5 cellular contexts compared by ENCODE assay signal in genomic region chr6:121599331-121599730, GRCh38.
DNase-seq lines count a peak whose midpoint lies in the region; ATAC-seq, FAIRE-seq and TF ChIP-seq lines count a peak whose summit lies in the region.
"Not testable (repeated sequence)": the region's sequence is repeated elsewhere in the genome, so short reads cannot be mapped to it uniquely, and the experiment has no call there.

No MANE protein-coding gene starts in this region.

- TF ChIP-seq RAD21 in HCT116 (IDR thresholded peaks at IDR 0.05; ENCODE audit: low read depth) = not testable (repeated sequence)

- H3K4me3 ChIP-seq in HCT116 (replicated peaks in 1 of 2; ENCODE audit: low read depth in 1 of 2, low read length in 2 of 2); mammary epithelial cell (replicated peaks in 1 of 3; ENCODE audit: insufficient read depth in 1 of 3, low read depth in 2 of 3, low read length in 3 of 3); smooth muscle cell: not testable (repeated sequence)
- peak overlapping the region in 1 of 3 experiments; percentile 20 for H3K4me3 ChIP-seq in keratinocyte (ENCODE audit: control insufficient read depth in 2 of 3, extremely low read depth in 1 of 3, insufficient read depth in 2 of 3, low read depth in 1 of 3, low read length in 3 of 3)

- dilution Hi-C loops in mammary epithelial cell (cut with HindIII; ENCODE audit: low sequenced_read_pairs); keratinocyte (cut with MboI; ENCODE audit: extremely low pct_ligation_motif_present, low sequenced_read_pairs): not testable (repeated sequence)

- not testable (repeated sequence) for H3K36me3 ChIP-seq in HCT116 (ENCODE audit: control insufficient read depth in 1 of 2, insufficient read depth in 2 of 2, low read length in 2 of 2); mammary epithelial cell (ENCODE audit: insufficient read depth, low read length); keratinocyte (ENCODE audit: control insufficient read depth in 2 of 2, extremely low read depth in 1 of 2, insufficient read depth in 2 of 2, low read length in 2 of 2); smooth muscle cell (ENCODE audit: low read depth)

- TF ChIP-seq POLR2A in HCT116 (IDR thresholded peaks at IDR 0.05; ENCODE audit: borderline replicate concordance, extremely low read depth, insufficient read depth, insufficient read length) = not testable (repeated sequence)

- in situ Hi-C loops in mammary epithelial cell (cut with MboI; ENCODE audit: low sequenced_read_pairs in 2 of 2) = not testable (repeated sequence)

- H3K27me3 ChIP-seq in HCT116 (ENCODE audit: insufficient read depth, low read length); mammary epithelial cell (ENCODE audit: insufficient read depth, low read length); keratinocyte (ENCODE audit: control insufficient read depth, extremely low read depth, insufficient read depth, low read length); smooth muscle cell (ENCODE audit: low read depth): not testable (repeated sequence)

- POLR2A ChIA-PET in HCT116 (lab: Charles Lee) = not testable (repeated sequence)

- H3F3A ChIP-seq in smooth muscle cell (ENCODE audit: low read depth) = not testable (repeated sequence)

- H2AFZ ChIP-seq in HCT116 (ENCODE audit: low read depth, low read length, poor library complexity, severe bottlenecking) (peak overlapping the region; percentile 37), mammary epithelial cell (ENCODE audit: low read depth, low read length) (peak overlapping the region; percentile 14), keratinocyte (ENCODE audit: control insufficient read depth, low read length) (peak overlapping the region; percentile 80), smooth muscle cell (ENCODE audit: low read depth) (peak overlapping the region; percentile 47)

- H3K9ac ChIP-seq in HCT116 (ENCODE audit: low read length); mammary epithelial cell (ENCODE audit: insufficient read depth, low read length); keratinocyte (ENCODE audit: control insufficient read depth, extremely low read depth, insufficient read depth, low read length); smooth muscle cell (ENCODE audit: low read depth): not testable (repeated sequence)

- H3K9me3 ChIP-seq in HCT116 (ENCODE audit: control insufficient read depth in 1 of 2, insufficient read depth in 1 of 2, low read depth in 1 of 2, low read length in 2 of 2); mammary epithelial cell (replicated peaks; ENCODE audit: insufficient read depth, low read length); keratinocyte (ENCODE audit: control insufficient read depth, low read depth, low read length); smooth muscle cell (replicated peaks; ENCODE audit: low read depth): not testable (repeated sequence)

- DNase-seq in HCT116 (ENCODE audit: low read depth, low spot score); mammary epithelial cell; keratinocyte (ENCODE audit: low read depth, low spot score); smooth muscle cell (lab: John Stamatoyannopoulos, UW; ENCODE audit: unreplicated experiment): not testable (repeated sequence)
- peak; percentile 19 for DNase-seq in NCI-H82 (lab: John Stamatoyannopoulos, UW)

- WGBS in mammary epithelial cell (ENCODE audit: low coverage, missing lambda C conversion rate) = 86% methylated on average over 6 of the region's 6 CpGs
- WGBS in smooth muscle cell (ENCODE audit: low lambda C conversion rate) = 74% methylated on average over 6 of the region's 6 CpGs

- H3K27ac ChIP-seq in HCT116 (ENCODE audit: low read depth, low read length); mammary epithelial cell (ENCODE audit: insufficient read depth, low read depth, low read length); keratinocyte (ENCODE audit: control insufficient read depth, insufficient read depth, low read length); smooth muscle cell (ENCODE audit: low read depth): not testable (repeated sequence)

- H3K9me1 ChIP-seq in keratinocyte (ENCODE audit: control insufficient read depth, extremely low read depth, insufficient read depth, low read length) = not testable (repeated sequence)

- not testable (repeated sequence) for H3K79me2 ChIP-seq in HCT116 (ENCODE audit: insufficient read depth, low read length); mammary epithelial cell (ENCODE audit: insufficient read depth, low read length); keratinocyte (ENCODE audit: control insufficient read depth, insufficient read depth, low read length); smooth muscle cell (ENCODE audit: low read depth)

- not testable (repeated sequence) for H3K9me2 ChIP-seq in HCT116 (ENCODE audit: insufficient read depth)

- intact Hi-C loops in HCT116 (cut with micrococcal nuclease); mammary epithelial cell (cut with micrococcal nuclease): not testable (repeated sequence)

- not testable (repeated sequence) for TF ChIP-seq CTCF in HCT116 (IDR thresholded peaks at IDR 0.05 in 2 of 3, conservative IDR thresholded peaks at IDR 0.05 in 1 of 3; ENCODE audit: borderline replicate concordance in 1 of 3, insufficient read depth in 1 of 3, low read depth in 2 of 3, low read length in 2 of 3); mammary epithelial cell (conservative IDR thresholded peaks at IDR 0.05 in 1 of 2, IDR thresholded peaks at IDR 0.05 in 1 of 2; ENCODE audit: extremely low read depth in 1 of 2, insufficient read depth in 1 of 2, low read depth in 1 of 2, low read length in 2 of 2); keratinocyte (optimal IDR thresholded peaks at IDR 0.05 in 1 of 3, IDR thresholded peaks at IDR 0.05 in 1 of 3, conservative IDR thresholded peaks at IDR 0.05 in 1 of 3; ENCODE audit: extremely low read depth in 1 of 3, insufficient read depth in 2 of 3, low read length in 3 of 3); smooth muscle cell (IDR thresholded peaks at IDR 0.05; ENCODE audit: borderline replicate concordance, insufficient read depth, poor library complexity, severe bottlenecking)

- not testable (repeated sequence) for H4K20me1 ChIP-seq in HCT116 (ENCODE audit: insufficient read depth); mammary epithelial cell (ENCODE audit: insufficient read depth, low read length); keratinocyte (ENCODE audit: control insufficient read depth, extremely low read depth, insufficient read depth, low read length); smooth muscle cell (ENCODE audit: low read depth)

- not testable (repeated sequence) for BruUV-seq in HCT116 (replicated peaks; lab: Mats Ljungman, UMichigan); mammary epithelial cell (replicated peaks; lab: Mats Ljungman, UMichigan)

- FAIRE-seq in keratinocyte (lab: Jason Lieb, UNC) = not testable (repeated sequence)

- ATAC-seq in HCT116 = not testable (repeated sequence)

- RAD21 ChIA-PET in HCT116 (lab: Charles Lee; ENCODE audit: low non-redundant PET in 1 of 2, low total read pairs in 2 of 2, uncharacterized antibody in 2 of 2, unreplicated experiment in 2 of 2) = not testable (repeated sequence)

- not testable (repeated sequence) for H3K4me1 ChIP-seq in HCT116 (ENCODE audit: control insufficient read depth in 1 of 2, insufficient read depth in 2 of 2, low read length in 2 of 2); mammary epithelial cell (ENCODE audit: insufficient read depth, low read length); keratinocyte (ENCODE audit: control insufficient read depth, extremely low read depth, insufficient read depth, low read length); smooth muscle cell (ENCODE audit: low read depth)

- not testable (repeated sequence) for H3K4me2 ChIP-seq in HCT116 (ENCODE audit: low read length); mammary epithelial cell (ENCODE audit: insufficient read depth, low read depth, low read length); smooth muscle cell
- peak overlapping the region; percentile 39 for H3K4me2 ChIP-seq in keratinocyte (ENCODE audit: control insufficient read depth, extremely low read depth, insufficient read depth, low read depth, low read length)

- CTCF ChIA-PET in HCT116 (lab: Charles Lee); mammary epithelial cell (lab: Charles Lee; ENCODE audit: low non-redundant PET): not testable (repeated sequence)

Comparison
In these comparisons a context has a peak if more than half of its experiments do, and no peak if none do; other contexts are left out.
1. H2AFZ ChIP-seq: peak in every context shown above with its lines; median percentile 80 in keratinocyte; 47 in smooth muscle cell; 37 in HCT116; 14 in mammary epithelial cell.